14 cellular contexts compared by ENCODE assay signal in the genomic region with DNA sequence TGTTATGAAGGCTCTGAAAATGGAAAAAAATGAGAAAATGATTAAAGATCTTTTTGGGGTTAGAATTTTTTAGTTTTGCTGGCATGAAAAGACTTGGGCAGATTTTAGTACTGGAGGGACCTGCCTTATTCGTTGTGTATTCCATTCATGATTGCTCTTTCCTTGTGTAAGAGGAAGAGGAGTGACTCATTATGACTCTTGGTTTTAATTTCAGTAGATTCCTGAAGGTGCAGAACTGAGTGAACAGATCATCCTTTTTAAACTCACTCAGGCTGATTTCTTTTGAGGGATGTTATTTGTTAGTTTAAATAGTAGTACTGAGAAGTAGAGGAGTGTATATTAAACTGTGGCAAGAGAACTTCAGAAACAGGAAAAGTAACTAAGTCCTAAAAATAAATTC. TPM values are rescaled to one million over a fixed set of nuclear protein-coding genes. Genes with fewer than 3 reads are reported as not detected.
DNase-seq lines count a peak whose midpoint lies in the region; ATAC-seq and TF ChIP-seq lines count a peak whose summit lies in the region.
"Had no signal": no experiment of that assay in that cellular context is flagged by ENCODE, and none has a peak within 500 bp of the region (broad histone marks: within the 10 kb centered on the region; RNA-seq: fewer than 3 reads in every experiment).

No MANE protein-coding gene starts in this region.

- no peak overlapping the region for H4K12ac ChIP-seq in trophoblast cell (ENCODE audit: low read depth, low read length)

- H2BK5ac ChIP-seq in trophoblast cell (ENCODE audit: low read depth, low read length, poor library complexity), result no peak overlapping the region

- H3K4me3 Mint-ChIP-seq in activated CD4-positive, alpha-beta T cell treated with anti-CD3 and anti-CD28 coated beads for 36 hours, result no peak overlapping the region
- H3K4me3 Mint-ChIP-seq in CD14-positive monocyte, result no peak overlapping the region
- H3K4me3 Mint-ChIP-seq: activated CD4-positive, alpha-beta memory T cell treated with anti-CD3 and anti-CD28 coated beads, Interleukin-2, amount 10 ng/mL, durations not matched to agents 7 days and 5 days; naive B cell had no signal

- no peak for DNase-seq in activated CD4-positive, alpha-beta T cell treated with anti-CD3 and anti-CD28 coated beads for 36 hours
- no peak for DNase-seq in activated CD4-positive, alpha-beta T cell treated with anti-CD3 and anti-CD28 coated beads, Interleukin-2, amount 50 U/mL, for 48 hours
- DNase-seq in fibroblast of the aortic adventitia (ENCODE audit: low read depth) (peak; percentile 76), CD14-positive monocyte (ENCODE audit: low spot score) (no peak), trophoblast cell (no peak)
- DNase-seq: activated CD4-positive, alpha-beta memory T cell treated with anti-CD3 and anti-CD28 coated beads, Interleukin-2, amount 10 ng/mL, durations not matched to agents 7 days and 5 days; body of pancreas; heart right ventricle; naive B cell; stimulated activated CD4-positive, alpha-beta T cell treated with anti-CD3 and anti-CD28 coated beads, Interleukin-2, amount 100 ng/mL, for 48 hours had no signal

- H3K4me2 ChIP-seq in trophoblast cell (ENCODE audit: low read length), result no peak overlapping the region

- no peaks in the 10 kb centered on the region for H3K27me3 ChIP-seq in trophoblast cell (ENCODE audit: insufficient read depth, low read length)
- H3K27me3 ChIP-seq: body of pancreas, heart right ventricle had no signal

- H2AFZ ChIP-seq in trophoblast cell (ENCODE audit: insufficient read depth, low read length, poor library complexity), result no peak overlapping the region

- H2BK12ac ChIP-seq in trophoblast cell (ENCODE audit: low read length), result no peak overlapping the region

- H3K9me3 ChIP-seq in trophoblast cell (ENCODE audit: insufficient read depth, low read depth, low read length), result no peaks in the 10 kb centered on the region
- H3K9me3 ChIP-seq: body of pancreas, heart right ventricle had no signal

- intact Hi-C loops in activated CD4-positive, alpha-beta T cell treated with anti-CD3 and anti-CD28 coated beads for 36 hours (cut with DNase I, micrococcal nuclease), result no loop called here
- intact Hi-C loops in CD14-positive monocyte (cut with micrococcal nuclease), result no loop called here

- no peak overlapping the region for H3K27ac Mint-ChIP-seq in activated CD4-positive, alpha-beta T cell treated with anti-CD3 and anti-CD28 coated beads for 36 hours
- no peak overlapping the region for H3K27ac Mint-ChIP-seq in CD14-positive monocyte
- H3K27ac Mint-ChIP-seq: activated CD4-positive, alpha-beta memory T cell treated with anti-CD3 and anti-CD28 coated beads, Interleukin-2, amount 10 ng/mL, durations not matched to agents 7 days and 5 days; naive B cell had no signal

- peaks cover 6% of the 10 kb centered on the region for H3K4me1 Mint-ChIP-seq in activated CD4-positive, alpha-beta T cell treated with anti-CD3 and anti-CD28 coated beads for 36 hours
- H3K4me1 Mint-ChIP-seq in CD14-positive monocyte, result no peaks in the 10 kb centered on the region

- H3K18ac ChIP-seq in trophoblast cell (ENCODE audit: low read length), result no peak overlapping the region

- H3K4me1 ChIP-seq in trophoblast cell (ENCODE audit: control insufficient read depth in 1 of 2, insufficient read depth in 2 of 2, low read length in 2 of 2), result peaks cover 5% of the 10 kb centered on the region in 2 experiments
- H3K4me1 ChIP-seq: body of pancreas had no signal

- no peaks in the 10 kb centered on the region for H3K36me3 Mint-ChIP-seq in activated CD4-positive, alpha-beta T cell treated with anti-CD3 and anti-CD28 coated beads for 36 hours (ENCODE audit: low read depth)
- H3K36me3 Mint-ChIP-seq in CD14-positive monocyte, result no peaks in the 10 kb centered on the region
- H3K36me3 Mint-ChIP-seq: naive B cell had no signal

- no peak overlapping the region for H2BK120ac ChIP-seq in trophoblast cell (ENCODE audit: insufficient read depth, low read length, poor library complexity)

- H3K79me2 ChIP-seq in trophoblast cell (ENCODE audit: control insufficient read depth, insufficient read depth, low read length, poor library complexity), result no peaks in the 10 kb centered on the region

- H3K36me3 ChIP-seq in trophoblast cell (ENCODE audit: control insufficient read depth in 1 of 2, insufficient read depth in 2 of 2, low read length in 2 of 2), result no peaks in the 10 kb centered on the region
- H3K36me3 ChIP-seq: heart right ventricle had no signal

- H3K79me1 ChIP-seq in trophoblast cell (ENCODE audit: low read length), result peaks cover under 1% of the 10 kb centered on the region

- H2AK5ac ChIP-seq in trophoblast cell (ENCODE audit: low read length), result no peak overlapping the region

- CTCF ChIA-PET in activated CD4-positive, alpha-beta T cell treated with anti-CD3 and anti-CD28 coated beads for 36 hours (lab: Charles Lee), result interaction anchor here (1.2 kb wide), 1 partner anchor 10 kb away, joined by 4 read pairs; no protein-coding TSS in a partner anchor

- H3K23ac ChIP-seq in trophoblast cell (ENCODE audit: low read length), result no peak overlapping the region

- H3K14ac ChIP-seq in trophoblast cell (ENCODE audit: low read length), result no peak overlapping the region

- H4K91ac ChIP-seq in trophoblast cell (ENCODE audit: low read depth, low read length), result no peak overlapping the region

- WGBS in trophoblast cell (ENCODE audit: extremely low coverage, insufficient coverage, insufficient read length), result no CpG with 5 or more reads among the region's 1 CpG

- ATAC-seq in activated CD4-positive, alpha-beta T cell treated with anti-CD3 and anti-CD28 coated beads for 36 hours, result peak; percentile 36
- ATAC-seq in SK-N-SH treated with all-trans-retinoic acid at 6 μM for 48 hours (peak; percentile 27; the same call in 2 of the 3 replicates), HG03097 (IDR thresholded peaks at IDR 0.05; ENCODE audit: low FRiP score, unreplicated experiment) (no peak)
- ATAC-seq: body of pancreas, heart right ventricle had no signal

- no peaks in the 10 kb centered on the region for H3K9me3 Mint-ChIP-seq in activated CD4-positive, alpha-beta T cell treated with anti-CD3 and anti-CD28 coated beads for 36 hours (ENCODE audit: low read depth)
- peaks cover 0 to 6% (median 0%) of the 10 kb centered on the region in 7 donors for H3K9me3 Mint-ChIP-seq in CD14-positive monocyte
- H3K9me3 Mint-ChIP-seq: activated CD4-positive, alpha-beta memory T cell treated with anti-CD3 and anti-CD28 coated beads, Interleukin-2, amount 10 ng/mL, durations not matched to agents 7 days and 5 days had no signal

- peak overlapping the region; percentile 59 for H3K27ac ChIP-seq in temporal lobe (ENCODE audit: low read depth, low read length)
- H3K27ac ChIP-seq in trophoblast cell (ENCODE audit: low read depth, low read length), result no peak overlapping the region
- H3K27ac ChIP-seq: body of pancreas, heart right ventricle, SK-N-MC had no signal

- POLR2A ChIA-PET in activated CD4-positive, alpha-beta T cell treated with anti-CD3 and anti-CD28 coated beads for 36 hours (lab: Charles Lee), result no interaction called here

- no peak overlapping the region for H4K8ac ChIP-seq in trophoblast cell (ENCODE audit: low read depth, low read length)

- peaks cover 4% of the 10 kb centered on the region for H3K27me3 Mint-ChIP-seq in activated CD4-positive, alpha-beta T cell treated with anti-CD3 and anti-CD28 coated beads for 36 hours
- H3K27me3 Mint-ChIP-seq in CD14-positive monocyte (ENCODE audit: low read depth in 3 of 3), result peaks cover 0 to 1% (median 0%) of the 10 kb centered on the region in 3 donors

- no peak overlapping the region for H3K4me3 ChIP-seq in fibroblast of the aortic adventitia (ENCODE audit: low read depth, low read length)
- H3K4me3 ChIP-seq in trophoblast cell (ENCODE audit: low read depth, low read length), result no peak overlapping the region
- H3K4me3 ChIP-seq: body of pancreas, heart right ventricle, SK-N-MC had no signal

- TF ChIP-seq CTCF in fibroblast of the aortic adventitia (IDR thresholded peaks at IDR 0.05; ENCODE audit: insufficient read depth, low read length), result no peak
- no peak for TF ChIP-seq CTCF in CD14-positive monocyte (IDR thresholded peaks at IDR 0.05)

- no peak overlapping the region for H3K4ac ChIP-seq in trophoblast cell (ENCODE audit: low read depth, low read length)

- H3K9ac ChIP-seq in trophoblast cell (ENCODE audit: low read length), result no peak overlapping the region

TF ChIP-seq in SK-N-SH treated with all-trans-retinoic acid at 6 μM for 48 hours, 23 proteins besides CTCF, POLR2A, EP300 and RAD21 (continues in another document):
- no peak for TF ChIP-seq GLIS3 (CRISPR knock-in tag; IDR thresholded peaks at IDR 0.05)
- no peak for TF ChIP-seq TOX (CRISPR knock-in tag; IDR thresholded peaks at IDR 0.05; ENCODE audit: borderline replicate concordance)
- TF ChIP-seq, protein P1, sequence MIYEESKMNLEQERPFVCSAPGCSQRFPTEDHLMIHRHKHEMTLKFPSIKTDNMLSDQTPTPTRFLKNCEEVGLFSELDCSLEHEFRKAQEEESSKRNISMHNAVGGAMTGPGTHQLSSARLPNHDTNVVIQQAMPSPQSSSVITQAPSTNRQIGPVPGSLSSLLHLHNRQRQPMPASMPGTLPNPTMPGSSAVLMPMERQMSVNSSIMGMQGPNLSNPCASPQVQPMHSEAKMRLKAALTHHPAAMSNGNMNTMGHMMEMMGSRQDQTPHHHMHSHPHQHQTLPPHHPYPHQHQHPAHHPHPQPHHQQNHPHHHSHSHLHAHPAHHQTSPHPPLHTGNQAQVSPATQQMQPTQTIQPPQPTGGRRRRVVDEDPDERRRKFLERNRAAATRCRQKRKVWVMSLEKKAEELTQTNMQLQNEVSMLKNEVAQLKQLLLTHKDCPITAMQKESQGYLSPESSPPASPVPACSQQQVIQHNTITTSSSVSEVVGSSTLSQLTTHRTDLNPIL (CRISPR knock-in tag; IDR thresholded peaks at IDR 0.05; ENCODE audit: low read depth), result no peak
- TF ChIP-seq ESRRG (CRISPR knock-in tag; IDR thresholded peaks at IDR 0.05), result no peak
- no peak for TF ChIP-seq ZFP30 (CRISPR knock-in tag; IDR thresholded peaks at IDR 0.05)

RNA-seq across cellular contexts. Expression of a gene that starts 41.6 kb away (rescaled TPM):
- total RNA-seq in activated CD4-positive, alpha-beta T cell treated with anti-CD3 and anti-CD28 coated beads for 36 hours, result 1 to 10 TPM; 1.1 to 2.0 TPM
- total RNA-seq in fibroblast of the aortic adventitia (ENCODE audit: low replicate concordance) (0.33 and 2.2 TPM in 2 replicates), temporal lobe (107 TPM)
- not detected for polyA plus RNA-seq in CD14-positive monocyte
- polyA plus RNA-seq in trophoblast cell (2013), result 0.41 and 0.47 TPM in 2 replicates

Comparison
In these comparisons a context has a peak if more than half of its experiments do, and no peak if none do; other contexts are left out.
1. RNA of a gene that starts 41.6 kb away (total RNA-seq): 107 TPM in temporal lobe (single experiment); 0.33 to 2.2 TPM in fibroblast of the aortic adventitia and 1.1 to 2.0 TPM in activated CD4-positive, alpha-beta T cell treated with anti-CD3 and anti-CD28 coated beads for 36 hours; every median in the first group is over 10 times any median in the second.